In the genomic region with DNA sequence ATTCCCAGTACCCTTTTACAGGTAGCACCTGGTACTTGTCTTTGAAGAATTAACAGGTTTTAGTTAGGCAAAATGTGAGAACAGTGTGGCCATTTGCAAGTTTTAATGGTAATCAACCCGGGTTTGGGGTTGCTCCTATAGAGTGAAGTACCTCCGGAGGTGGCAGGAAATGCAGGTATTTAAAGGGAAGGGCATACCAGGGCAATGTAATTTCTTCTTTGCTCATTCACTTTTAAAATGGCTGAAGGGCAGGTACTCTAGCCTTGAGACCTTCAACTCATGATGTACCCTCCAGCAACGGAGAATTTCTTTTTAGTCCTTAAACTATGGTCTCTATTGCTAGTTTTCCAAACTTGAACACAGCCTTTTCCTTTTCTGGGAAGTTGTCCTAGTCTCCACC, we compare ENCODE assay signal across 8 cellular contexts. TPM values are rescaled to one million over a fixed set of nuclear protein-coding genes. Genes with fewer than 3 reads are reported as not detected.
A peak's percentile ranks its signal among the peaks of the same experiment; 100 is the strongest.
DNase-seq lines count a peak whose midpoint lies in the region; ATAC-seq and TF ChIP-seq lines count a peak whose summit lies in the region.

No MANE protein-coding gene starts in this region.

- no peaks in the 10 kb centered on the region for H3K36me3 Mint-ChIP-seq in naive B cell

- H3K4me1 ChIP-seq in BE2C = no peaks in the 10 kb centered on the region

- peaks cover 58 to 73% (median 61%) of the 10 kb centered on the region in 3 donors for H3K4me1 Mint-ChIP-seq in naive B cell

- ATAC-seq in naive B cell (ENCODE audit: low read depth in 2 of 2) = no peak
- ATAC-seq in HG03342 (IDR thresholded peaks at IDR 0.05; ENCODE audit: unreplicated experiment) = no peak

- H3K9me3 ChIP-seq in BE2C = no peaks in the 10 kb centered on the region

- no peaks in the 10 kb centered on the region for H3K27me3 ChIP-seq in BE2C

- TF ChIP-seq CTCF in BE2C (IDR thresholded peaks at IDR 0.05; ENCODE audit: low read depth, low read length) = no peak
- no peak for TF ChIP-seq CTCF in choroid plexus epithelial cell (conservative IDR thresholded peaks at IDR 0.05; ENCODE audit: low read depth, low read length)

- H3K27ac Mint-ChIP-seq in naive B cell = peak overlapping the region; percentile 99 to 100 (median 99)

- no peaks in the 10 kb centered on the region for H3K27me3 Mint-ChIP-seq in naive B cell

- H3K36me3 ChIP-seq in BE2C = peaks cover 9% of the 10 kb centered on the region

- peak overlapping the region; percentile 93 to 99 (median 98) for H3K4me3 Mint-ChIP-seq in naive B cell

- H3K4me3 ChIP-seq in BE2C (ENCODE audit: low read depth, low read length) = peak overlapping the region; percentile 99
- H3K4me3 ChIP-seq in choroid plexus epithelial cell (ENCODE audit: low read depth, low read length) = peak overlapping the region; percentile 99

- DNase-seq in BE2C = no peak
- peak; percentile 55 for DNase-seq in LoVo (ENCODE audit: low spot score)
- DNase-seq in choroid plexus epithelial cell (ENCODE audit: low read depth) = no peak
- DNase-seq in naive B cell = no peak
- DNase-seq in SIG-M5 (lab: John Stamatoyannopoulos, UW) = no peak
- DNase-seq in mucosa of gallbladder (ENCODE audit: low spot score) = no peak
- no peak for DNase-seq in NCI-H1105 (lab: John Stamatoyannopoulos, UW)

- no peaks in the 10 kb centered on the region for H3K9me3 Mint-ChIP-seq in naive B cell

RNA-seq across cellular contexts. Expression of gene HSPA4, which starts 1.3 kb away (rescaled TPM):
- 76.1 TPM for polyA plus RNA-seq in BE2C (2012; ENCODE audit: insufficient read depth, insufficient read length, low read depth)
- polyA plus RNA-seq in naive B cell (ENCODE audit: low read depth in 6 of 6) = 100 to 1,000 TPM in 2 of 6 donors, 10 to 100 TPM in 4; 92.4 to 113 (median 96.2) TPM
- total RNA-seq in mucosa of gallbladder = 91.0 TPM

RNA-seq across cellular contexts. Expression of gene ZCCHC10, which starts 24.2 kb away (rescaled TPM):
- polyA plus RNA-seq in BE2C (2012; ENCODE audit: insufficient read depth, insufficient read length, low read depth) = 25.1 TPM
- 100 to 1,000 TPM in 5 of 6 donors, 10 to 100 TPM in 1; 87.0 to 209 (median 123) TPM for polyA plus RNA-seq in naive B cell (ENCODE audit: low read depth in 6 of 6)
- total RNA-seq in mucosa of gallbladder = 18.5 TPM
